ENCODE assay signal across 15 cellular contexts in genomic region chr2:84840306-84840705, GRCh38. TPM values are rescaled to one million over a fixed set of nuclear protein-coding genes. Genes with fewer than 3 reads are reported as not detected.
A peak's percentile ranks its signal among the peaks of the same experiment; 100 is the strongest.
DNase-seq lines count a peak whose midpoint lies in the region; ATAC-seq, FAIRE-seq and TF ChIP-seq lines count a peak whose summit lies in the region.
"Had no signal": no experiment of that assay in that cellular context is flagged by ENCODE, and none has a peak within 500 bp of the region (broad histone marks: within the 10 kb centered on the region; RNA-seq: fewer than 3 reads in every experiment).

No MANE protein-coding gene starts in this region.

- peaks cover 88% of the 10 kb centered on the region for H3K4me1 ChIP-seq in CD4-positive, alpha-beta memory T cell (ENCODE audit: insufficient read depth, low read length)
- H3K4me1 ChIP-seq in H1 (replicated peaks in 1 of 4; ENCODE audit: control insufficient read depth in 3 of 4, insufficient read depth in 4 of 4, low read length in 3 of 4) (peaks cover 0 to 7% (median 0%) of the 10 kb centered on the region in 4 experiments; a peak in 1 of 7 replicates), PC-9 (replicated peaks; ENCODE audit: insufficient read depth) (no peaks in the 10 kb centered on the region), tibial nerve (peaks cover 0 to 5% (median 0%) of the 10 kb centered on the region in 4 donors)
- H3K4me1 ChIP-seq: left lung had no signal

- no peaks in the 10 kb centered on the region for H3K27me3 ChIP-seq in CD4-positive, alpha-beta memory T cell (ENCODE audit: insufficient read depth, low read length)
- no peaks in the 10 kb centered on the region for H3K27me3 ChIP-seq in H1 (replicated peaks in 1 of 4; ENCODE audit: control insufficient read depth in 3 of 4, extremely low read depth in 1 of 4, insufficient read depth in 3 of 4, low read length in 3 of 4)
- H3K27me3 ChIP-seq in PC-9 (ENCODE audit: insufficient read depth, low read depth): no peaks in the 10 kb centered on the region
- no peaks in the 10 kb centered on the region for H3K27me3 ChIP-seq in tibial nerve
- H3K27me3 ChIP-seq: left lung, neural progenitor cell had no signal

- no peak overlapping the region for H3K9ac ChIP-seq in H1 (replicated peaks in 1 of 4; ENCODE audit: extremely low read depth in 1 of 4, low read depth in 3 of 4, low read length in 3 of 4)
- H3K9ac ChIP-seq: neural progenitor cell had no signal

- H4K8ac ChIP-seq in H1 (ENCODE audit: extremely low read depth, insufficient read depth, low read length): no peak overlapping the region

- peak overlapping the region; percentile 92 to 98 (median 96) for H3K27ac Mint-ChIP-seq in CD4-positive, alpha-beta memory T cell
- H3K27ac Mint-ChIP-seq in CD14-positive monocyte: peak overlapping the region in 1 of 7 donors; percentile 17
- H3K27ac Mint-ChIP-seq: neural progenitor cell had no signal

- H3K23ac ChIP-seq in H1 (ENCODE audit: insufficient read length): no peak overlapping the region

- peaks cover 74 to 91% (median 84%) of the 10 kb centered on the region in 4 donors for H3K4me1 Mint-ChIP-seq in CD4-positive, alpha-beta memory T cell
- H3K4me1 Mint-ChIP-seq in CD14-positive monocyte: peaks cover 7% of the 10 kb centered on the region

- peaks cover 2 to 19% (median 11%) of the 10 kb centered on the region in 8 donors for H3K9me3 Mint-ChIP-seq in CD4-positive, alpha-beta memory T cell
- peaks cover 8 to 23% (median 17%) of the 10 kb centered on the region in 7 donors for H3K9me3 Mint-ChIP-seq in CD14-positive monocyte

- peaks cover 17% of the 10 kb centered on the region for H3K36me3 ChIP-seq in CD4-positive, alpha-beta memory T cell (ENCODE audit: insufficient read depth, low read length)
- H3K36me3 ChIP-seq in H1 (ENCODE audit: control insufficient read depth in 2 of 4, insufficient read depth in 4 of 4, low read length in 3 of 4) (no peaks in the 10 kb centered on the region; a peak in 2 of 8 replicates), PC-9 (ENCODE audit: low read depth) (no peaks in the 10 kb centered on the region), tibial nerve (no peaks in the 10 kb centered on the region)
- H3K36me3 ChIP-seq: left lung, neural progenitor cell had no signal

- H2BK15ac ChIP-seq in H1 (ENCODE audit: low read length): no peak overlapping the region

- H4K91ac ChIP-seq in H1 (replicated peaks; ENCODE audit: insufficient read length, low read length): no peak overlapping the region

- whole genome bisulfite sequencing in H1 (ENCODE audit: extremely low coverage in 1 of 2, insufficient coverage in 1 of 2, insufficient read length in 1 of 2, insufficient replicate concordance in 2 of 2, low coverage in 1 of 2, low lambda C conversion rate in 2 of 2, missing lambda C conversion rate in 1 of 2), 2 experiments: 71% methylated on average over 3 of the region's 3 CpGs; no CpG with 5 or more reads in 1 of the 2 experiments
- 64 to 66% methylated on average over 3 of the region's 3 CpGs for WGBS in tibial nerve, 2 donors

- ATAC-seq in GM18511 (IDR thresholded peaks at IDR 0.05; ENCODE audit: unreplicated experiment): no peak
- ATAC-seq: left lung had no signal

- H2AFZ ChIP-seq in H1 (ENCODE audit: low read length) (no peak overlapping the region), PC-9 (no peak overlapping the region)
- H2AFZ ChIP-seq: neural progenitor cell had no signal

- POLR2A ChIA-PET in CD4-positive, alpha-beta memory T cell (lab: Charles Lee; ENCODE audit: partially characterized antibody): interaction anchor here (0.8 to 11.4 kb wide), 15 partner anchors 8 to 95 kb away, joined by 3 to 121 read pairs (median 14); partner anchors contain the start of genes TMSB10 and TRABD2A
- POLR2A ChIA-PET in H1 (lab: Charles Lee; ENCODE audit: partially characterized antibody): no interaction called here
- POLR2A ChIA-PET in PC-9 (lab: Charles Lee; ENCODE audit: unreplicated experiment): no interaction called here

- no peak overlapping the region for H2BK20ac ChIP-seq in H1 (ENCODE audit: low read length)

- no peaks in the 10 kb centered on the region for H3K9me3 ChIP-seq in CD4-positive, alpha-beta memory T cell (ENCODE audit: control insufficient read depth in 1 of 2, low read length in 2 of 2)
- peaks cover 0 to 3% of the 10 kb centered on the region in 2 experiments; a peak in 1 of 4 replicates for H3K9me3 ChIP-seq in H1 (ENCODE audit: insufficient read depth in 2 of 2, low read depth in 1 of 2, low read length in 1 of 2)
- no peaks in the 10 kb centered on the region for H3K9me3 ChIP-seq in PC-9 (ENCODE audit: insufficient read depth, low read depth)
- H3K9me3 ChIP-seq in tibial nerve: peaks cover 0 to 21% (median 4%) of the 10 kb centered on the region in 4 donors

- H3K14ac ChIP-seq in H1 (ENCODE audit: insufficient read length): no peak overlapping the region

- no peak overlapping the region for H3K56ac ChIP-seq in H1 (replicated peaks; ENCODE audit: insufficient read length, low read depth, low read length)

- no peak overlapping the region for H3K4me2 ChIP-seq in H1 (ENCODE audit: insufficient read depth in 1 of 2, low read depth in 2 of 2, low read length in 2 of 2)
- H3K4me2 ChIP-seq in PC-9: no peak overlapping the region
- H3K4me2 ChIP-seq: neural progenitor cell had no signal

- H2BK120ac ChIP-seq in H1 (replicated peaks; ENCODE audit: low read depth, low read length): no peak overlapping the region

- H3K23me2 ChIP-seq in H1 (ENCODE audit: low read depth, low read length): no peaks in the 10 kb centered on the region

- H3K4ac ChIP-seq in H1 (replicated peaks; ENCODE audit: insufficient read length, low read depth, low read length): no peak overlapping the region

- peak overlapping the region; percentile 63 to 87 (median 80) for H3K4me3 Mint-ChIP-seq in CD4-positive, alpha-beta memory T cell
- no peak overlapping the region for H3K4me3 Mint-ChIP-seq in CD14-positive monocyte
- H3K4me3 Mint-ChIP-seq: neural progenitor cell had no signal

- H3K79me2 ChIP-seq in H1 (ENCODE audit: control insufficient read depth in 1 of 2, insufficient read depth in 2 of 2, low read length in 2 of 2) (no peaks in the 10 kb centered on the region), PC-9 (ENCODE audit: low read depth) (no peaks in the 10 kb centered on the region)

- TF ChIP-seq RAD21 in H1 (IDR thresholded peaks at IDR 0.05 in 1 of 2, conservative IDR thresholded peaks at IDR 0.05 in 1 of 2; ENCODE audit: low read depth in 2 of 2, low read length in 2 of 2): peak; percentile 31 to 38

- peak; percentile 46 for DNase-seq in A172 (ENCODE audit: low spot score)
- DNase-seq in CD4-positive, alpha-beta memory T cell: peak in 1 of 5 donors; percentile 10
- peak; percentile 74 for DNase-seq in SK-N-DZ (ENCODE audit: low spot score)
- no peak for DNase-seq in H1 (ENCODE audit: low read depth in 1 of 2, low spot score in 2 of 2)
- DNase-seq in PC-9: no peak
- no peak for DNase-seq in CD14-positive monocyte (ENCODE audit: low spot score)
- no peak for DNase-seq in tibial nerve (ENCODE audit: low spot score in 2 of 2)
- DNase-seq: COR-L47, H7, left lung, NCI-H146, NCI-H774 had no signal

- H3K27me3 Mint-ChIP-seq in CD4-positive, alpha-beta memory T cell: no peaks in the 10 kb centered on the region
- peaks cover 1 to 2% (median 1%) of the 10 kb centered on the region in 3 donors for H3K27me3 Mint-ChIP-seq in CD14-positive monocyte (ENCODE audit: low read depth in 3 of 3)

- H2BK12ac ChIP-seq in H1 (ENCODE audit: low read depth, low read length): no peak overlapping the region

- no peak for FAIRE-seq in H1 (lab: Jason Lieb, UNC)

- H2BK5ac ChIP-seq in H1 (ENCODE audit: low read depth, low read length): no peak overlapping the region

- TF ChIP-seq CTCF in H1 (IDR thresholded peaks at IDR 0.05; ENCODE audit: control extremely low read depth in 1 of 3, insufficient read depth in 1 of 3, low read depth in 1 of 3, low read length in 3 of 3): peak in 1 of 3 experiments; percentile 15; a peak in 1 of 4 replicates
- no peak for TF ChIP-seq CTCF in PC-9 (conservative IDR thresholded peaks at IDR 0.05)
- no peak for TF ChIP-seq CTCF in CD14-positive monocyte (IDR thresholded peaks at IDR 0.05)
- no peak for TF ChIP-seq CTCF in tibial nerve (IDR thresholded peaks at IDR 0.05)

- H3K9me2 ChIP-seq in PC-9 (ENCODE audit: insufficient read depth): no peaks in the 10 kb centered on the region

- peak overlapping the region; percentile 61 for H3K27ac ChIP-seq in CD4-positive, alpha-beta memory T cell (ENCODE audit: low read depth, low read length)
- H3K27ac ChIP-seq in H1 (ENCODE audit: low read depth, low read length) (no peak overlapping the region), PC-9 (no peak overlapping the region), tibial nerve (no peak overlapping the region)
- H3K27ac ChIP-seq: left lung, neural progenitor cell, SK-N-MC had no signal

- H3K18ac ChIP-seq in H1 (ENCODE audit: extremely low read depth, low read length): no peak overlapping the region

- peak overlapping the region in 1 of 2 donors; percentile 39 for H3K4me3 ChIP-seq in CD4-positive, alpha-beta memory T cell (ENCODE audit: low read length in 2 of 2)
- no peak overlapping the region for H3K4me3 ChIP-seq in H1 (ENCODE audit: extremely low read depth in 1 of 4, insufficient read depth in 2 of 4, low read depth in 3 of 4, low read length in 4 of 4)
- no peak overlapping the region for H3K4me3 ChIP-seq in PC-9
- no peak overlapping the region for H3K4me3 ChIP-seq in tibial nerve
- H3K4me3 ChIP-seq: left lung, neural progenitor cell, SK-N-MC had no signal

- H3F3A ChIP-seq in PC-9 (ENCODE audit: insufficient read depth, low read depth): no peaks in the 10 kb centered on the region

- no peak overlapping the region for H2AK5ac ChIP-seq in H1 (ENCODE audit: low read depth, low read length)

- CTCF ChIA-PET in CD4-positive, alpha-beta memory T cell (lab: Charles Lee; ENCODE audit: partially characterized antibody): interaction anchor here (1.2 to 2.9 kb wide), 9 partner anchors 9 to 343 kb away, joined by 3 to 26 read pairs (median 5); partner anchors contain the start of gene TRABD2A
- CTCF ChIA-PET in H1 (lab: Charles Lee; ENCODE audit: partially characterized antibody): interaction anchor here (0.7 to 4.8 kb wide), 4 partner anchors 10 to 196 kb away, joined by 4 to 23 read pairs (median 14); no protein-coding TSS in a partner anchor
- CTCF ChIA-PET in PC-9 (lab: Charles Lee): no interaction called here

- 0 out of 2 replicates have a peak, but pooled peaks cover 2% of the 10 kb centered on the region for H3K79me1 ChIP-seq in H1 (ENCODE audit: low read depth, low read length)

- intact Hi-C loops in CD4-positive, alpha-beta memory T cell (cut with micrococcal nuclease): no loop called here
- intact Hi-C loops in PC-9 (cut with micrococcal nuclease; ENCODE audit: unreplicated experiment) (no loop called here), CD14-positive monocyte (cut with micrococcal nuclease) (no loop called here)

- no peak overlapping the region for H4K5ac ChIP-seq in H1 (ENCODE audit: insufficient read length, low read depth, low read length)

- H3K36me3 Mint-ChIP-seq in CD4-positive, alpha-beta memory T cell: peaks cover 51 to 66% of the 10 kb centered on the region in 2 donors
- peaks cover 6 to 7% of the 10 kb centered on the region in 2 donors for H3K36me3 Mint-ChIP-seq in CD14-positive monocyte
- H3K36me3 Mint-ChIP-seq: neural progenitor cell had no signal

- BruUV-seq in PC-9 (replicated peaks; lab: Mats Ljungman, UMichigan): no TSS peak

- TF ChIP-seq EP300 in H1 (IDR thresholded peaks at IDR 0.05; ENCODE audit: borderline replicate concordance in 1 of 2, low read depth in 2 of 2, low read length in 2 of 2): no peak
- no peak for TF ChIP-seq EP300 in tibial nerve (IDR thresholded peaks at IDR 0.05)

- no peak for TF ChIP-seq POLR2A in H1 (IDR thresholded peaks at IDR 0.05; ENCODE audit: control extremely low read depth in 1 of 2, low read depth in 2 of 2, low read length in 2 of 2)
- no peak for TF ChIP-seq POLR2A in tibial nerve (IDR thresholded peaks at IDR 0.05)

- no peaks in the 10 kb centered on the region for H4K20me1 ChIP-seq in H1 (replicated peaks in 1 of 2; ENCODE audit: control insufficient read depth in 1 of 2, insufficient read depth in 2 of 2, low read length in 2 of 2)
- H4K20me1 ChIP-seq in PC-9 (ENCODE audit: insufficient read depth): no peaks in the 10 kb centered on the region

RNA-seq across cellular contexts. Expression of gene TRABD2A, which starts 40.6 kb away (rescaled TPM):
- 10.6 and 12.6 TPM in 2 replicates for total RNA-seq in A172 (2014; rRNA removed; shearing (Covaris generic))
- 10 to 100 TPM; 83.3 to 90.7 TPM for total RNA-seq in CD4-positive, alpha-beta memory T cell
- 10 to 100 TPM; 67.1 to 81.2 TPM for polyA plus RNA-seq in CD4-positive, alpha-beta memory T cell
- polyA plus RNA-seq in SK-N-DZ (2014; cell fraction: cytosol; rRNA removed): 0.29 and 0.59 TPM in 2 replicates
- not detected in 2 replicates for polyA plus RNA-seq in SK-N-DZ (2014; cell fraction: nucleus; rRNA removed)
- total RNA-seq in H1 (2021; fragmentation: NEBNext Ultra II Directional; extraction: Animal tissue kit (Norgen Biotek cat#: 25700)): 18.6 and 19.7 TPM in 2 replicates
- 17.3 and 17.6 TPM in 2 replicates for polyA plus RNA-seq in H1 (2011; rRNA removed)
- 11.8 TPM for polyA plus RNA-seq in H1 (2011; cell fraction: cytosol; rRNA removed)
- 60.0 TPM for polyA plus RNA-seq in H1 (2011; cell fraction: nucleus; rRNA removed)
- polyA plus RNA-seq in H1 (2012, experiment 1 of 2): 14.8 to 18.1 TPM (median 16.3 TPM) in 4 replicates
- 7.3 TPM for polyA plus RNA-seq in H1 (2012, experiment 2 of 2)
- 27.0 TPM for polyA plus RNA-seq in H1 (2013, experiment 1 of 2)
- polyA plus RNA-seq in H1 (2013, experiment 2 of 2): 24.8 TPM
- polyA minus RNA-seq in H1 (2011; rRNA and poly(A)+ RNA removed): 58.8 and 70.9 TPM in 2 replicates
- polyA minus RNA-seq in H1 (2011; cell fraction: cytosol; rRNA and poly(A)+ RNA removed): 22.2 TPM
- 67.6 TPM for polyA minus RNA-seq in H1 (2011; cell fraction: nucleus; rRNA and poly(A)+ RNA removed)
- total RNA-seq in PC-9 (2021): 0.88 and 2.2 TPM in 2 replicates
- polyA plus RNA-seq in CD14-positive monocyte: under 1 TPM; 0.79 to 0.95 TPM
- 1 to 10 TPM in 2 of 4 donors, under 1 TPM in 1, not detected in 1; 0.98 to 6.3 (median 1.7) TPM for total RNA-seq in tibial nerve

Comparison
In these comparisons a context has a peak if more than half of its experiments do, and no peak if none do; other contexts are left out.
1. DNase-seq: peak in A172 (single experiment) and SK-N-DZ (single experiment); none in H1 (0 of 2), PC-9 (0 of 2), CD14-positive monocyte (single experiment) and tibial nerve (0 of 2).
2. H3K4me3 Mint-ChIP-seq: peak in CD4-positive, alpha-beta memory T cell (8 of 8); none in CD14-positive monocyte (0 of 2).